8 cellular contexts compared by ENCODE assay signal in genomic region chrX:154097597-154098541, GRCh38. TPM values are rescaled to one million over a fixed set of nuclear protein-coding genes. Genes with fewer than 3 reads are reported as not detected.
DNase-seq lines count a peak whose midpoint lies in the region; ATAC-seq, FAIRE-seq and TF ChIP-seq lines count a peak whose summit lies in the region.

TSS of gene MECP2 (minus strand) at chrX:154097717.

- FAIRE-seq in H54 (lab: Jason Lieb, UNC), result peak; percentile 84

- peak within 1 kb of the TSS; percentile 91 for H3K4me3 ChIP-seq in Loucy (ENCODE audit: low read length, poor library complexity, severe bottlenecking)
- H3K4me3 ChIP-seq in fibroblast of the aortic adventitia (ENCODE audit: low read depth, low read length), result peak within 1 kb of the TSS; percentile 72

- H3K4me1 Mint-ChIP-seq in nephron, result peaks cover 35% of the 10 kb centered on the region

- H3K27me3 ChIP-seq in Loucy (ENCODE audit: insufficient read depth, low read length, poor library complexity, severe bottlenecking), result no peaks in the 10 kb centered on the region

- H3K9ac ChIP-seq in Loucy (ENCODE audit: low read depth, low read length, poor library complexity, severe bottlenecking), result peak within 1 kb of the TSS; percentile 85

- no peaks in the 10 kb centered on the region for H3F3A ChIP-seq in Loucy (ENCODE audit: low read depth)

- peak within 1 kb of the TSS; percentile 89 to 94 (median 92) for H3K4me3 Mint-ChIP-seq in nephron

- ATAC-seq in stimulated activated naive CD8-positive, alpha-beta T cell treated with anti-CD3 and anti-CD28 coated beads, Interleukin-15, Interleukin-2, amounts not matched to agents 100 U/mL and 50 U/mL, for 24 hours, result peak; percentile 83

- peaks cover 30% of the 10 kb centered on the region for H4K20me1 ChIP-seq in Loucy (ENCODE audit: insufficient read depth, low read length, poor library complexity, severe bottlenecking)

- H3K27ac Mint-ChIP-seq in nephron, result peak within 1 kb of the TSS; percentile 72 to 92 (median 90)

- peaks cover 41% of the 10 kb centered on the region for H3K79me2 ChIP-seq in Loucy (ENCODE audit: insufficient read depth, low read length)

- peak within 1 kb of the TSS; percentile 89 for H2AFZ ChIP-seq in Loucy (ENCODE audit: low read length)

- H3K27me3 Mint-ChIP-seq in nephron (ENCODE audit: low read depth), result no peaks in the 10 kb centered on the region

- peaks cover 26% of the 10 kb centered on the region for H3K9me3 Mint-ChIP-seq in nephron

- 0 out of 2 replicates have a peak, but pooled peaks have one; percentile 35 for TF ChIP-seq POLR2A in H54 (IDR thresholded peaks at IDR 0.05; ENCODE audit: low read depth, low read length)

- H3K9me3 ChIP-seq in Loucy (ENCODE audit: insufficient read depth, low read depth, low read length), result no peaks in the 10 kb centered on the region

- H3K36me3 Mint-ChIP-seq in nephron (ENCODE audit: low read depth), result no peaks in the 10 kb centered on the region

- DNase-seq in EH (ENCODE audit: low read depth) (peak; percentile 91), H54 (ENCODE audit: insufficient read length, low spot score) (peak; percentile 85), SHP77 (lab: John Stamatoyannopoulos, UW) (peak; percentile 53 to 81), fibroblast of the aortic adventitia (ENCODE audit: low read depth) (peak; percentile 91)
- peak; percentile 82 for DNase-seq in activated effector memory CD4-positive, alpha-beta T cell treated with Interleukin-2 at 50 U/mL for 16 hours
- peak; percentile 89 for DNase-seq in stimulated activated naive CD8-positive, alpha-beta T cell treated with anti-CD3 and anti-CD28 coated beads, Interleukin-15, Interleukin-2, amounts not matched to agents 100 U/mL and 50 U/mL, for 24 hours

- no peak for TF ChIP-seq CTCF in Loucy (conservative IDR thresholded peaks at IDR 0.05; ENCODE audit: low read length)
- no peak for TF ChIP-seq CTCF in fibroblast of the aortic adventitia (IDR thresholded peaks at IDR 0.05; ENCODE audit: insufficient read depth, low read length)
- TF ChIP-seq CTCF in nephron (IDR thresholded peaks at IDR 0.05; ENCODE audit: unreplicated experiment in 3 of 3), result no peak

- H3K36me3 ChIP-seq in Loucy (ENCODE audit: insufficient read depth, low read length), result no peaks in the 10 kb centered on the region

- H3K4me1 ChIP-seq in Loucy (ENCODE audit: insufficient read depth, low read length, poor library complexity, severe bottlenecking), result peaks cover 29% of the 10 kb centered on the region

- H3K4me2 ChIP-seq in Loucy (ENCODE audit: low read depth, low read length, poor library complexity, severe bottlenecking), result peak within 1 kb of the TSS; percentile 94

- no peaks in the 10 kb centered on the region for H3K9me2 ChIP-seq in Loucy (replicated peaks; ENCODE audit: low read depth, low read length)

RNA-seq across cellular contexts. Expression of gene MECP2, which starts in this region (rescaled TPM):
- 21.6 and 27.4 TPM in 2 replicates for total RNA-seq in fibroblast of the aortic adventitia (ENCODE audit: low replicate concordance)

Comparison
In these comparisons a context has a peak if more than half of its experiments do, and no peak if none do; other contexts are left out.
1. Peak in every context shown above with its lines: DNase-seq, ATAC-seq and H3K4me3 ChIP-seq.